In genomic region chr4:45350438-45350837, GRCh38 we compare ENCODE assay signal across 7 cellular contexts.
DNase-seq lines count a peak whose midpoint lies in the region; ATAC-seq and TF ChIP-seq lines count a peak whose summit lies in the region.

No MANE protein-coding gene starts in this region.

- ATAC-seq in GM21619 (IDR thresholded peaks at IDR 0.05; ENCODE audit: unreplicated experiment), result peak; percentile 73

- H3K9me3 ChIP-seq in Karpas-422 (ENCODE audit: low read length) (no peaks in the 10 kb centered on the region; the same call in 1 of the 2 replicates), subcutaneous abdominal adipose tissue (ENCODE audit: control insufficient read depth in 5 of 5, low read length in 5 of 5) (no peaks in the 10 kb centered on the region)

- TF ChIP-seq CTCF in fibroblast of villous mesenchyme (IDR thresholded peaks at IDR 0.05; ENCODE audit: insufficient read depth, low read depth, low read length), result no peak

- H3K27ac ChIP-seq in Karpas-422 (ENCODE audit: low read length) (no peak overlapping the region), subcutaneous abdominal adipose tissue (ENCODE audit: low read depth, low read length) (no peak overlapping the region)

- no peaks in the 10 kb centered on the region for H3K36me3 ChIP-seq in Karpas-422 (ENCODE audit: insufficient read depth, low read length)
- H3K36me3 ChIP-seq in subcutaneous abdominal adipose tissue (ENCODE audit: control insufficient read depth in 5 of 5, insufficient read depth in 5 of 5, low read length in 5 of 5), result no peaks in the 10 kb centered on the region

- H3K4me2 ChIP-seq in Karpas-422 (ENCODE audit: low read depth, low read length, poor library complexity, severe bottlenecking), result peak overlapping the region; percentile 36

- DNase-seq in Karpas-422, result peak; percentile 41
- peak; percentile 9 for DNase-seq in fibroblast of villous mesenchyme (ENCODE audit: low read depth)
- DNase-seq in T-helper 9 cell, result no peak
- no peak for DNase-seq in COR-L47 (lab: John Stamatoyannopoulos, UW)
- DNase-seq in SIG-M5 (lab: John Stamatoyannopoulos, UW), result no peak

- H3K9me2 ChIP-seq in Karpas-422 (replicated peaks; ENCODE audit: insufficient read depth, low read length), result no peaks in the 10 kb centered on the region

- H3K27me3 ChIP-seq in Karpas-422 (ENCODE audit: low read length) (no peaks in the 10 kb centered on the region), subcutaneous abdominal adipose tissue (ENCODE audit: control insufficient read depth in 5 of 5, insufficient read depth in 4 of 5, low read length in 5 of 5) (no peaks in the 10 kb centered on the region)

- peak overlapping the region; percentile 18; the same call in 1 of the 2 replicates for H3K4me3 ChIP-seq in Karpas-422 (ENCODE audit: low read length)
- H3K4me3 ChIP-seq in fibroblast of villous mesenchyme (ENCODE audit: low read depth, low read length), result no peak overlapping the region
- peak overlapping the region in 3 of 5 donors; percentile 28 to 40 (median 35) for H3K4me3 ChIP-seq in subcutaneous abdominal adipose tissue (ENCODE audit: low read depth in 1 of 5, low read length in 5 of 5)

- H3K79me2 ChIP-seq in Karpas-422 (ENCODE audit: low read length), result no peaks in the 10 kb centered on the region

- H3K9ac ChIP-seq in Karpas-422 (ENCODE audit: low read length), result 0 out of 2 replicates have a peak overlapping the region, but pooled peaks have one; percentile 16
- H3K9ac ChIP-seq in subcutaneous abdominal adipose tissue (ENCODE audit: low read length in 5 of 5), result peak overlapping the region in 2 of 5 donors; percentile 16 to 26

- no peaks in the 10 kb centered on the region for H4K20me1 ChIP-seq in Karpas-422 (ENCODE audit: insufficient read depth, low read depth, low read length)

- H3K4me1 ChIP-seq in Karpas-422 (ENCODE audit: low read length), result peaks cover 2% of the 10 kb centered on the region; the same call in 1 of the 2 replicates
- H3K4me1 ChIP-seq in subcutaneous abdominal adipose tissue (ENCODE audit: control insufficient read depth in 5 of 5, insufficient read depth in 5 of 5, low read length in 5 of 5), result peaks cover 0 to 4% (median 0%) of the 10 kb centered on the region in 5 donors

- H2AFZ ChIP-seq in Karpas-422 (ENCODE audit: low read length), result peak overlapping the region; percentile 42; the same call in 1 of the 2 replicates

Comparison
In these comparisons a context has a peak if more than half of its experiments do, and no peak if none do; other contexts are left out.
1. DNase-seq: peak in Karpas-422 (single experiment) and fibroblast of villous mesenchyme (single experiment); none in T-helper 9 cell (single experiment), COR-L47 (single experiment) and SIG-M5 (single experiment).